Comparison of ENCODE assay signal across 12 cellular contexts in genomic region chr7:69953319-69954067, GRCh38.
DNase-seq lines count a peak whose midpoint lies in the region; ATAC-seq and TF ChIP-seq lines count a peak whose summit lies in the region.
"Had no signal": no experiment of that assay in that cellular context is flagged by ENCODE, and none has a peak within 500 bp of the region (broad histone marks: within the 10 kb centered on the region; RNA-seq: fewer than 3 reads in every experiment).

No MANE protein-coding gene starts in this region.

- no peaks in the 10 kb centered on the region for H3K36me3 Mint-ChIP-seq in neural crest cell (ENCODE audit: low read depth)

- H3K27ac Mint-ChIP-seq in neural crest cell (ENCODE audit: unreplicated experiment), result peak overlapping the region; percentile 71
- H3K27ac Mint-ChIP-seq: H9 had no signal

- CTCF ChIA-PET in GM10248 (lab: Yijun Ruan, JAX), result interaction anchor here (0.8 to 2.2 kb wide), 9 partner anchors 9 to 88 kb away, joined by 3 to 15 read pairs (median 3); no protein-coding TSS in a partner anchor
- CTCF ChIA-PET in OCI-LY7 (lab: Charles Lee; ENCODE audit: unreplicated experiment), result interaction anchor here (1.1 to 2.7 kb wide), 2 partner anchors 10 to 21 kb away, joined by 5 to 19 read pairs; no protein-coding TSS in a partner anchor

- 19 to 29% methylated on average over 4 of the region's 4 CpGs for WGBS in esophagus squamous epithelium, 2 donors

- H3K9me2 ChIP-seq in OCI-LY7 (ENCODE audit: insufficient read depth, low read length), result no peaks in the 10 kb centered on the region

- no peaks in the 10 kb centered on the region for H3K27me3 Mint-ChIP-seq in neural crest cell (ENCODE audit: low read depth)

- no TSS peak for BruUV-seq in OCI-LY7 (replicated peaks; lab: Mats Ljungman, UMichigan)

- no peaks in the 10 kb centered on the region for H4K20me1 ChIP-seq in OCI-LY7 (ENCODE audit: insufficient read depth, low read length)

- DNase-seq in GM10248 (ENCODE audit: extremely low spot score) (peak; percentile 14), OCI-LY7 (ENCODE audit: low spot score) (peak; percentile 86), neural crest cell (ENCODE audit: low read depth, low spot score) (no peak), NCI-H1930 (lab: John Stamatoyannopoulos, UW) (no peak), esophagus squamous epithelium (lab: John Stamatoyannopoulos, UW) (no peak)
- DNase-seq: activated CD8-positive, alpha-beta memory T cell treated with anti-CD3 and anti-CD28 coated beads, Interleukin-2, amount 50 U/mL, for 48 hours; adrenal gland; H9; sigmoid colon had no signal

- H3K4me1 Mint-ChIP-seq in neural crest cell, result peaks cover 7% of the 10 kb centered on the region

- no peaks in the 10 kb centered on the region for H3K9me3 ChIP-seq in OCI-LY7 (ENCODE audit: low read length)
- no peaks in the 10 kb centered on the region for H3K9me3 ChIP-seq in esophagus squamous epithelium
- H3K9me3 ChIP-seq: adrenal gland, sigmoid colon had no signal

- H3K79me2 ChIP-seq in OCI-LY7 (ENCODE audit: insufficient read depth, low read depth, low read length), result peaks cover 19% of the 10 kb centered on the region; the same call in 1 of the 2 replicates

- no peaks in the 10 kb centered on the region for H3K9me3 Mint-ChIP-seq in neural crest cell
- H3K9me3 Mint-ChIP-seq: H9 had no signal

- no peaks in the 10 kb centered on the region; the same call in 1 of the 2 replicates for H3K36me3 ChIP-seq in OCI-LY7 (ENCODE audit: insufficient read depth, low read length)
- no peaks in the 10 kb centered on the region for H3K36me3 ChIP-seq in esophagus squamous epithelium
- H3K36me3 ChIP-seq: adrenal gland, sigmoid colon had no signal

- H3K4me2 ChIP-seq in OCI-LY7 (ENCODE audit: low read length), result peak overlapping the region; percentile 72

- H3K27me3 ChIP-seq in esophagus squamous epithelium, result no peaks in the 10 kb centered on the region
- H3K27me3 ChIP-seq: adrenal gland, sigmoid colon had no signal

- H3K4me1 ChIP-seq in OCI-LY7 (ENCODE audit: insufficient read depth, low read length, poor library complexity, severe bottlenecking) (peaks cover 71% of the 10 kb centered on the region), esophagus squamous epithelium (peaks cover 0 to 17% (median 5%) of the 10 kb centered on the region in 3 donors)

- intact Hi-C loops in OCI-LY7 (cut with micrococcal nuclease; ENCODE audit: unreplicated experiment) (loop anchor here (2.0 to 10.0 kb wide), 7 partner anchors 75 to 809 kb away; no protein-coding TSS in a partner anchor), esophagus squamous epithelium (cut with DNase I) (no loop called here)

- peak overlapping the region; percentile 96 for H3K27ac ChIP-seq in OCI-LY7 (ENCODE audit: low read depth, low read length, poor library complexity, severe bottlenecking)
- no peak overlapping the region for H3K27ac ChIP-seq in esophagus squamous epithelium
- H3K27ac ChIP-seq: adrenal gland, sigmoid colon had no signal

- no peak for TF ChIP-seq POLR2A in esophagus squamous epithelium (IDR thresholded peaks at IDR 0.05)

- H3K4me3 ChIP-seq in OCI-LY7 (ENCODE audit: low read depth, low read length, poor library complexity, severe bottlenecking), result peak overlapping the region; percentile 42
- no peak overlapping the region for H3K4me3 ChIP-seq in esophagus squamous epithelium
- H3K4me3 ChIP-seq: adrenal gland, sigmoid colon had no signal

- no peak overlapping the region for H3K4me3 Mint-ChIP-seq in neural crest cell
- H3K4me3 Mint-ChIP-seq: H9 had no signal

- ATAC-seq in HG02759 (IDR thresholded peaks at IDR 0.05; ENCODE audit: unreplicated experiment) (peak; percentile 44), GM19035 (IDR thresholded peaks at IDR 0.05; ENCODE audit: unreplicated experiment) (no peak), GM21367 (IDR thresholded peaks at IDR 0.05; ENCODE audit: unreplicated experiment) (no peak)

- peak overlapping the region; percentile 17; the same call in 1 of the 2 replicates for H2AFZ ChIP-seq in OCI-LY7 (ENCODE audit: low read length)

- TF ChIP-seq CTCF in GM10248 (IDR thresholded peaks at IDR 0.05; ENCODE audit: control extremely low read depth, extremely low read depth, low read depth, missing control alignments) (no peak), OCI-LY7 (conservative IDR thresholded peaks at IDR 0.05; ENCODE audit: low read length) (no peak), neural crest cell (conservative IDR thresholded peaks at IDR 0.05) (no peak), esophagus squamous epithelium (IDR thresholded peaks at IDR 0.05) (no peak)

- POLR2A ChIA-PET in GM10248 (lab: Yijun Ruan, JAX) (no interaction called here), OCI-LY7 (lab: Charles Lee) (interaction anchor here (0.5 to 7.3 kb wide), 21 partner anchors 10 to 804 kb away, joined by 3 to 87 read pairs (median 4); no protein-coding TSS in a partner anchor)

Comparison
In these comparisons a context has a peak if more than half of its experiments do, and no peak if none do; other contexts are left out.
1. DNase-seq: peak in GM10248 (single experiment) and OCI-LY7 (single experiment); none in neural crest cell (single experiment), NCI-H1930 (0 of 2) and esophagus squamous epithelium (single experiment).